Comparison of ENCODE assay signal across 1 cellular context in genomic region chrX:54922547-54922946, GRCh38.
TF ChIP-seq lines count a peak whose summit lies in the region.

No MANE protein-coding gene starts in this region.

TF ChIP-seq in WTC11, 78 proteins besides CTCF, POLR2A, EP300 and RAD21:
- TF ChIP-seq ESRRA (CRISPR knock-in tag; IDR thresholded peaks at IDR 0.05; ENCODE audit: borderline replicate concordance) (no peak), ZNF671 (CRISPR knock-in tag; IDR thresholded peaks at IDR 0.05) (no peak)
